14 cellular contexts compared by ENCODE assay signal in the genomic region with DNA sequence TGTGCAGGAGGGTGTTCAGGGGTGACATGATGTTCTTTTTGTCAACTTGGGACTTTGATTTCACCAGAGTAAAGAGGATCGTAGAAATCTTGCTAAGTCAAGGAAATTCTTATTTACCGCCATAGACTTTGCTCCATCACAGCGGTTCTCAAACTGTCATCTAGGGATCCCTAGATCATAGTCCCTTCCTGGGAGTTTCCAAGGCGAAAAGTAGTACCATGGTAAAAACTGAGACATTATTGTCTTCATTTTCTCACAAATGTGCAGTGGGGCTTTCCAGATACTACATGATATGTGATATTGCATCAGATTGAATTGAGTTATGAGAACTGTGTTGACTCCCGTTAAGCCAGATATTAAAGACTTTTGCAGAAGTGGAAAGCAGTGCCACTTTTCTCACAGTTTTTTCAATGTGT.
DNase-seq lines count a peak whose midpoint lies in the region; ATAC-seq and TF ChIP-seq lines count a peak whose summit lies in the region.
"Had no signal": no experiment of that assay in that cellular context is flagged by ENCODE, and none has a peak within 500 bp of the region (broad histone marks: within the 10 kb centered on the region; RNA-seq: fewer than 3 reads in every experiment).

No MANE protein-coding gene starts in this region.

- H3K27ac ChIP-seq in right cardiac atrium (ENCODE audit: low read length) = no peak overlapping the region
- H3K27ac ChIP-seq: cardiac muscle cell, esophagus squamous epithelium, PC-9 had no signal

- no peak for ATAC-seq in activated naive CD8-positive, alpha-beta T cell treated with anti-CD3 and anti-CD28 coated beads, Interleukin-2, amount 10 ng/mL, durations not matched to agents 7 days and 5 days (ENCODE audit: low read depth)
- ATAC-seq in GM18861 (IDR thresholded peaks at IDR 0.05; ENCODE audit: unreplicated experiment) (no peak), HG03135 (IDR thresholded peaks at IDR 0.05; ENCODE audit: unreplicated experiment) (no peak), right cardiac atrium (no peak)

- H3K4me1 ChIP-seq in right cardiac atrium (ENCODE audit: control insufficient read depth, insufficient read depth, low read length) = peaks cover 13% of the 10 kb centered on the region

- no peaks in the 10 kb centered on the region for H3K27me3 ChIP-seq in right cardiac atrium (ENCODE audit: control insufficient read depth, insufficient read depth)
- H3K27me3 ChIP-seq: cardiac muscle cell, esophagus squamous epithelium had no signal

- peak overlapping the region; percentile 84 for H3K27ac Mint-ChIP-seq in activated T-cell treated with anti-CD3 and anti-CD28 coated beads, Interleukin-2, amount 50 U/mL, for 24 hours
- peak overlapping the region; percentile 21 for H3K27ac Mint-ChIP-seq in activated naive CD8-positive, alpha-beta T cell treated with anti-CD3 and anti-CD28 coated beads, Interleukin-2, amount 10 ng/mL, durations not matched to agents 7 days and 5 days
- H3K27ac Mint-ChIP-seq in progenitor cell of endocrine pancreas = peak overlapping the region; percentile 77

- H3K36me3 Mint-ChIP-seq in activated T-cell treated with anti-CD3 and anti-CD28 coated beads, Interleukin-2, amount 50 U/mL, for 24 hours (ENCODE audit: low read depth) = peaks cover 52% of the 10 kb centered on the region
- peaks cover 11% of the 10 kb centered on the region for H3K36me3 Mint-ChIP-seq in activated naive CD8-positive, alpha-beta T cell treated with anti-CD3 and anti-CD28 coated beads, Interleukin-2, amount 10 ng/mL, durations not matched to agents 7 days and 5 days
- H3K36me3 Mint-ChIP-seq in progenitor cell of endocrine pancreas (ENCODE audit: insufficient read depth) = no peaks in the 10 kb centered on the region

- peaks cover 93% of the 10 kb centered on the region for H3K4me1 Mint-ChIP-seq in activated T-cell treated with anti-CD3 and anti-CD28 coated beads, Interleukin-2, amount 50 U/mL, for 24 hours (ENCODE audit: low read depth)
- peaks cover 71% of the 10 kb centered on the region for H3K4me1 Mint-ChIP-seq in activated naive CD8-positive, alpha-beta T cell treated with anti-CD3 and anti-CD28 coated beads, Interleukin-2, amount 10 ng/mL, durations not matched to agents 7 days and 5 days
- peaks cover 40% of the 10 kb centered on the region for H3K4me1 Mint-ChIP-seq in progenitor cell of endocrine pancreas (ENCODE audit: low read depth)

- POLR2A ChIA-PET in activated naive CD8-positive, alpha-beta T cell treated with anti-CD3 and anti-CD28 coated beads, Interleukin-2, amount 10 ng/mL, durations not matched to agents 7 days and 5 days (lab: Charles Lee) = interaction anchor here (0.5 to 1.8 kb wide), 4 partner anchors 8 to 114 kb away, joined by 3 to 10 read pairs (median 4); no protein-coding TSS in a partner anchor

- DNase-seq in activated T-cell treated with anti-CD3 and anti-CD28 coated beads, Interleukin-2, amount 50 U/mL, for 24 hours = no peak
- no peak for DNase-seq in activated T-cell treated with anti-CD3 and anti-CD28 coated beads, Interleukin-2, amount 50 U/mL, for 48 hours
- peak; percentile 44 for DNase-seq in NAMALWA (ENCODE audit: low spot score)
- no peak for DNase-seq in activated naive CD8-positive, alpha-beta T cell treated with anti-CD3 and anti-CD28 coated beads, Interleukin-2, amount 10 ng/mL, durations not matched to agents 7 days and 5 days
- no peak for DNase-seq in progenitor cell of endocrine pancreas (ENCODE audit: low spot score, unreplicated experiment)
- no peak for DNase-seq in right cardiac atrium
- DNase-seq: Caco-2, esophagus squamous epithelium, NCI-H446, PC-9, SK-N-SH had no signal

- intact Hi-C loops in right cardiac atrium (cut with DNase I) = no loop called here

- TF ChIP-seq CTCF in progenitor cell of endocrine pancreas (IDR thresholded peaks at IDR 0.05; ENCODE audit: unreplicated experiment) = no peak

- WGBS in right cardiac atrium = 90% methylated on average over 5 of the region's 5 CpGs

- no peaks in the 10 kb centered on the region for H3K9me3 Mint-ChIP-seq in activated T-cell treated with anti-CD3 and anti-CD28 coated beads, Interleukin-2, amount 50 U/mL, for 24 hours
- no peaks in the 10 kb centered on the region for H3K9me3 Mint-ChIP-seq in activated naive CD8-positive, alpha-beta T cell treated with anti-CD3 and anti-CD28 coated beads, Interleukin-2, amount 10 ng/mL, durations not matched to agents 7 days and 5 days
- H3K9me3 Mint-ChIP-seq in progenitor cell of endocrine pancreas (ENCODE audit: low read depth) = no peaks in the 10 kb centered on the region

- H3K9me3 ChIP-seq in right cardiac atrium (ENCODE audit: control insufficient read depth, low read length) = no peaks in the 10 kb centered on the region
- H3K9me3 ChIP-seq: Caco-2, esophagus squamous epithelium, SK-N-SH had no signal

- no peak overlapping the region for H3K4me3 ChIP-seq in right cardiac atrium (ENCODE audit: low read length)
- H3K4me3 ChIP-seq: cardiac muscle cell, esophagus squamous epithelium, PC-9 had no signal

- peak overlapping the region; percentile 25 for H3K4me3 Mint-ChIP-seq in activated T-cell treated with anti-CD3 and anti-CD28 coated beads, Interleukin-2, amount 50 U/mL, for 24 hours
- no peak overlapping the region for H3K4me3 Mint-ChIP-seq in activated naive CD8-positive, alpha-beta T cell treated with anti-CD3 and anti-CD28 coated beads, Interleukin-2, amount 10 ng/mL, durations not matched to agents 7 days and 5 days
- H3K4me3 Mint-ChIP-seq in progenitor cell of endocrine pancreas (ENCODE audit: low read depth) = no peak overlapping the region

- no peaks in the 10 kb centered on the region for H3K27me3 Mint-ChIP-seq in activated T-cell treated with anti-CD3 and anti-CD28 coated beads, Interleukin-2, amount 50 U/mL, for 24 hours
- H3K27me3 Mint-ChIP-seq in activated naive CD8-positive, alpha-beta T cell treated with anti-CD3 and anti-CD28 coated beads, Interleukin-2, amount 10 ng/mL, durations not matched to agents 7 days and 5 days = no peaks in the 10 kb centered on the region
- no peaks in the 10 kb centered on the region for H3K27me3 Mint-ChIP-seq in progenitor cell of endocrine pancreas

Comparison
In these comparisons a context has a peak if more than half of its experiments do, and no peak if none do; other contexts are left out.
1. H3K27ac Mint-ChIP-seq: peak in every context shown above with its lines; median percentile 84 in activated T-cell treated with anti-CD3 and anti-CD28 coated beads, Interleukin-2, amount 50 U/mL, for 24 hours; 77 in progenitor cell of endocrine pancreas; 21 in activated naive CD8-positive, alpha-beta T cell treated with anti-CD3 and anti-CD28 coated beads, Interleukin-2, amount 10 ng/mL, durations not matched to agents 7 days and 5 days.